ENCODE assay signal across 5 cellular contexts in genomic region chr2:145854039-145854755, GRCh38.
"Had no signal": no experiment of that assay in that cellular context is flagged by ENCODE, and none has a peak within 500 bp of the region (broad histone marks: within the 10 kb centered on the region; RNA-seq: fewer than 3 reads in every experiment).

No MANE protein-coding gene starts in this region.

- H3K4me3 Mint-ChIP-seq: GM23338, H9, IgD-negative memory B cell had no signal

- ATAC-seq: GM23338, HepG2 had no signal

- H3K27ac Mint-ChIP-seq: GM23338, IgD-negative memory B cell had no signal

- H3K36me3 Mint-ChIP-seq: IgD-negative memory B cell had no signal

- DNase-seq: H9, HCEC 1CT had no signal

- H3K4me1 Mint-ChIP-seq: IgD-negative memory B cell had no signal

- H3K27me3 Mint-ChIP-seq: IgD-negative memory B cell had no signal
